19 cellular contexts compared by ENCODE assay signal in the genomic region with DNA sequence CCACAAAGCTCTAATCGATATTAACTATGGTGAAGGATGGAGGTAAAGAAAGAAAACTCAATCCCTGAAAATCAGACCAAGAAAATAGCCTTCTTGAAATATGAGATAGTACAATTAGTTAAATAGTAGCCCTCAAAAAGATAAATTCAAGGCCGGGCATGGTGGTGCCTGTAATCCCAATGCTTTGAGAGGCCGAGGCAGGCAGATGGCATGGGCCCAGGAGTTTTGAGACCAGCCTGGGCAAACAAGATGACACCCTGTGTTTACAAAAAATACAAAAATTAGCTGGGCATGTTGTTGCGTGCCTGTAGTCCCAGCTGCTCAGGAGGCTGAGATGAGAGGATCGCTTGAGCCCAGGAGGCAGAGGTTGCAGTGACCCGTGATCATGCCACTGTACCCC.
"Had no signal": no experiment of that assay in that cellular context is flagged by ENCODE, and none has a peak within 500 bp of the region (broad histone marks: within the 10 kb centered on the region; RNA-seq: fewer than 3 reads in every experiment).

No MANE protein-coding gene starts in this region.

- H3K4me3 ChIP-seq: ascending aorta, heart left ventricle, neural progenitor cell, right lobe of liver, skin epidermis, tibial artery had no signal

- H3K27me3 ChIP-seq: ascending aorta, brain microvascular endothelial cell, heart left ventricle, neural progenitor cell, right lobe of liver, tibial artery had no signal

- DNase-seq: activated CD4-positive, alpha-beta T cell treated with anti-CD3 and anti-CD28 coated beads, Interleukin-2, amount 50 U/mL, for 1 hour; activated CD8-positive, alpha-beta T cell treated with anti-CD3 and anti-CD28 coated beads, Interleukin-2, amount 10 ng/mL, durations not matched to agents 7 days and 5 days; activated gamma-delta T cell treated with Interleukin-2 at 50 U/mL for 16 hours; brain microvascular endothelial cell; caudate nucleus; effector CD4-positive, alpha-beta T cell; heart left ventricle; left ventricle myocardium superior; mammary epithelial cell; naive thymus-derived CD8-positive, alpha-beta T cell; posterior cingulate gyrus; right lobe of liver; stimulated activated CD4-positive, alpha-beta T cell treated with anti-CD3 and anti-CD28 coated beads, Interleukin-1b, Interleukin-23, amount 100 ng/mL, for 48 hours; substantia nigra; tibial artery had no signal

- H3K36me3 ChIP-seq: brain microvascular endothelial cell, heart left ventricle, neural progenitor cell, right lobe of liver, tibial artery had no signal

- H3K27ac ChIP-seq: ascending aorta, brain microvascular endothelial cell, heart left ventricle, neural progenitor cell, right lobe of liver, skin epidermis, tibial artery, VCaP had no signal

- H3K9me3 ChIP-seq: ascending aorta, heart left ventricle, right lobe of liver, tibial artery had no signal

- H3K4me1 ChIP-seq: ascending aorta, heart left ventricle, neural progenitor cell, right lobe of liver, tibial artery had no signal
